In genomic region chr9:81522721-81523551, GRCh38 we compare ENCODE assay signal across 9 cellular contexts.
DNase-seq lines count a peak whose midpoint lies in the region; TF ChIP-seq lines count a peak whose summit lies in the region.
"Had no signal": no experiment of that assay in that cellular context is flagged by ENCODE, and none has a peak within 500 bp of the region (broad histone marks: within the 10 kb centered on the region; RNA-seq: fewer than 3 reads in every experiment).

No MANE protein-coding gene starts in this region.

- no peak overlapping the region for H3K27ac Mint-ChIP-seq in activated CD4-positive, alpha-beta T cell treated with anti-CD3 and anti-CD28 coated beads, Interleukin-2, amount 10 ng/mL, durations not matched to agents 24 days and 14 days
- H3K27ac Mint-ChIP-seq: CD4-positive, alpha-beta memory T cell had no signal

- peaks cover 17% of the 10 kb centered on the region for H3K27me3 ChIP-seq in osteoblast (ENCODE audit: insufficient read depth, low read length)

- H3K4me1 Mint-ChIP-seq in activated CD4-positive, alpha-beta T cell treated with anti-CD3 and anti-CD28 coated beads, Interleukin-2, amount 10 ng/mL, durations not matched to agents 24 days and 14 days, result no peaks in the 10 kb centered on the region
- H3K4me1 Mint-ChIP-seq: CD4-positive, alpha-beta memory T cell had no signal

- peaks cover 8% of the 10 kb centered on the region for H3K4me1 ChIP-seq in osteoblast (ENCODE audit: insufficient read depth, low read length)

- no peaks in the 10 kb centered on the region for H3K79me2 ChIP-seq in osteoblast (ENCODE audit: insufficient read depth, low read length)

- no peaks in the 10 kb centered on the region for H4K20me1 ChIP-seq in osteoblast (ENCODE audit: insufficient read depth, low read length)

- H3K27me3 Mint-ChIP-seq in activated CD4-positive, alpha-beta T cell treated with anti-CD3 and anti-CD28 coated beads, Interleukin-2, amount 10 ng/mL, durations not matched to agents 24 days and 14 days, result no peaks in the 10 kb centered on the region
- H3K27me3 Mint-ChIP-seq: CD4-positive, alpha-beta memory T cell had no signal

- peak overlapping the region; percentile 67 for H3K4me2 ChIP-seq in osteoblast (ENCODE audit: insufficient read depth, low read length)

- no peaks in the 10 kb centered on the region for H3K36me3 Mint-ChIP-seq in activated CD4-positive, alpha-beta T cell treated with anti-CD3 and anti-CD28 coated beads, Interleukin-2, amount 10 ng/mL, durations not matched to agents 24 days and 14 days (ENCODE audit: low read depth)
- H3K36me3 Mint-ChIP-seq: CD4-positive, alpha-beta memory T cell had no signal

- TF ChIP-seq CTCF in fibroblast of the aortic adventitia (IDR thresholded peaks at IDR 0.05; ENCODE audit: insufficient read depth, low read length), result peak; percentile 71
- peak; percentile 75 for TF ChIP-seq CTCF in osteoblast (IDR thresholded peaks at IDR 0.05; ENCODE audit: extremely low read depth, low read depth, low read length)

- intact Hi-C loops in activated CD4-positive, alpha-beta T cell treated with anti-CD3 and anti-CD28 coated beads, Interleukin-2, amount 10 ng/mL, durations not matched to agents 24 days and 14 days (cut with micrococcal nuclease), result no loop called here

- H3K4me3 Mint-ChIP-seq in activated CD4-positive, alpha-beta T cell treated with anti-CD3 and anti-CD28 coated beads, Interleukin-2, amount 10 ng/mL, durations not matched to agents 24 days and 14 days, result no peak overlapping the region

- H3K36me3 ChIP-seq in osteoblast (ENCODE audit: insufficient read depth, low read length), result no peaks in the 10 kb centered on the region

- DNase-seq in NCI-H2196 (lab: John Stamatoyannopoulos, UW; ENCODE audit: unreplicated experiment), result peak; percentile 30
- no peak for DNase-seq in NCI-H2196 treated with DMSO at 0.1 percent for 48 hours (lab: John Stamatoyannopoulos, UW; ENCODE audit: unreplicated experiment)
- DNase-seq in HuH-7 (ENCODE audit: low spot score), result peak; percentile 42
- peak; percentile 65 for DNase-seq in RKO (ENCODE audit: low spot score)
- DNase-seq in fibroblast of the aortic adventitia (ENCODE audit: low read depth), result peak; percentile 78
- peak; percentile 72 for DNase-seq in osteoblast (ENCODE audit: insufficient read length, low spot score, missing footprints)
- DNase-seq in activated CD4-positive, alpha-beta T cell treated with anti-CD3 and anti-CD28 coated beads, Interleukin-2, amount 10 ng/mL, durations not matched to agents 24 days and 14 days, result no peak
- no peak for DNase-seq in activated naive CD4-positive, alpha-beta T cell treated with anti-CD3 and anti-CD28 coated beads, Interleukin-2, amount 50 U/mL, for 16 hours

- peak overlapping the region; percentile 25 for H2AFZ ChIP-seq in osteoblast (ENCODE audit: low read length)

- no peaks in the 10 kb centered on the region for H3K9me3 Mint-ChIP-seq in activated CD4-positive, alpha-beta T cell treated with anti-CD3 and anti-CD28 coated beads, Interleukin-2, amount 10 ng/mL, durations not matched to agents 24 days and 14 days

- H3K4me3 ChIP-seq in fibroblast of the aortic adventitia (ENCODE audit: low read depth, low read length) (no peak overlapping the region), osteoblast (ENCODE audit: insufficient read depth, low read length) (peak overlapping the region; percentile 34)

- H3K27ac ChIP-seq in osteoblast (ENCODE audit: low read depth, low read length), result no peak overlapping the region

- no peaks in the 10 kb centered on the region for H3K9me3 ChIP-seq in osteoblast (ENCODE audit: low read depth, low read length)

Comparison
In these comparisons a context has a peak if more than half of its experiments do, and no peak if none do; other contexts are left out.
1. DNase-seq: peak in NCI-H2196 (single experiment), HuH-7 (single experiment), RKO (single experiment), fibroblast of the aortic adventitia (single experiment) and osteoblast (single experiment); none in NCI-H2196 treated with DMSO at 0.1 percent for 48 hours (single experiment), activated CD4-positive, alpha-beta T cell treated with anti-CD3 and anti-CD28 coated beads, Interleukin-2, amount 10 ng/mL, durations not matched to agents 24 days and 14 days (single experiment) and activated naive CD4-positive, alpha-beta T cell treated with anti-CD3 and anti-CD28 coated beads, Interleukin-2, amount 50 U/mL, for 16 hours (single experiment).